Comparison of ENCODE assay signal across 1 cellular context in the genomic region with DNA sequence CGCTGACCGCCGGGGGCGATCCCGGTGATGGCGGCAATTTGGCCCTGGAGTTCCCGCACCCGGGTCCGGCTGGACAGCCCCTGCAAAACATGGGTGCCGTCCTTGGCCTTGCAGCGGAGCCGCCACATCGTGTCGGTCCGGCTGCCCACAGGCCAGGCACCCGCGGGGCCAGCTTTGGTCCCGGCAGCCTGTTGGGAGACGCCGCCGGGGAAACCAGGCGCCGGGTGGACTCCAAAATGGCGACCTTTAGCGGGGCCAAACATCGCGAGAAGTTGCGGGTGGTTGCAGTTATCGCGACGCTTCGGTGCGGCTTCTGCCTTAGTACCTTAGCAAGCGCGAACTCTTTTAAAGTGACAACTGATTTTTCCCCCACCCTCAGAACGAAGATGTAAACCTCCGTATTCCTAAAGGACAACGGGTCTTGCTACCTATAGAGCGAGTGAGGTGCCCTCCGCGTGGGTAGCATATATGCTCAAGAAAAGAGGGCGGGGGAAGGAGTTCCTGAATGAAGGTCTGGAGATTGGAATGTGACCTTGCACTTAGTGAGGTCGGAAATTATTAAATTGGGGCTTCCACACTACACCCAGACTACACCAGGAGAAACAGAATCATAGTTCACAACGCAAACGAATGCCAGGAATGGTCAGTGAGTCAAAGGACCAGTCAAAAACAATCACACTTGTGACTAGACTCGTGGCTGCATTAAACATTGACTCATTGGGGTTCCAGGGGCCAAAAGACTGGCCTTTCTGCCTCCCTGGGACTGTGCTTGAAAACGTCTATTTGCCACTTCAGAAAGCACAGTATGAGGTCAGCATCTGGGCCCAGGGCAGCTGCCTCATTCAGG.
TF ChIP-seq lines count a peak whose summit lies in the region.

YOD1 (minus strand) TSS at position 441 of the 847 bp plus-strand sequence; CDS start at position 263, 178 bp downstream.

TF ChIP-seq in K562, 482 proteins besides CTCF, POLR2A, EP300 and RAD21 (continued from another document and continues in another):
- TF ChIP-seq FOXK1 (CRISPR knock-in tag; IDR thresholded peaks at IDR 0.05; ENCODE audit: borderline replicate concordance) = peak; percentile 10
- TF ChIP-seq BRD9 (IDR thresholded peaks at IDR 0.05; ENCODE audit: low read depth, partially characterized antibody) = peak; percentile 13
- TF ChIP-seq ZNF696 (CRISPR knock-in tag; conservative IDR thresholded peaks at IDR 0.05) = no peak
- TF ChIP-seq MAFF (IDR thresholded peaks at IDR 0.05; ENCODE audit: low read length) = peak; percentile 53; the same call in 1 of the 2 replicates
- peak in 1 of 2 experiments; percentile 56; a peak in 2 of 4 replicates for TF ChIP-seq RCOR1 (IDR thresholded peaks at IDR 0.05; ENCODE audit: borderline replicate concordance in 1 of 2, low read depth in 2 of 2, low read length in 2 of 2)
- peak; percentile 80 for TF ChIP-seq TAF9B (IDR thresholded peaks at IDR 0.05; ENCODE audit: partially characterized antibody)
- TF ChIP-seq, protein P1, sequence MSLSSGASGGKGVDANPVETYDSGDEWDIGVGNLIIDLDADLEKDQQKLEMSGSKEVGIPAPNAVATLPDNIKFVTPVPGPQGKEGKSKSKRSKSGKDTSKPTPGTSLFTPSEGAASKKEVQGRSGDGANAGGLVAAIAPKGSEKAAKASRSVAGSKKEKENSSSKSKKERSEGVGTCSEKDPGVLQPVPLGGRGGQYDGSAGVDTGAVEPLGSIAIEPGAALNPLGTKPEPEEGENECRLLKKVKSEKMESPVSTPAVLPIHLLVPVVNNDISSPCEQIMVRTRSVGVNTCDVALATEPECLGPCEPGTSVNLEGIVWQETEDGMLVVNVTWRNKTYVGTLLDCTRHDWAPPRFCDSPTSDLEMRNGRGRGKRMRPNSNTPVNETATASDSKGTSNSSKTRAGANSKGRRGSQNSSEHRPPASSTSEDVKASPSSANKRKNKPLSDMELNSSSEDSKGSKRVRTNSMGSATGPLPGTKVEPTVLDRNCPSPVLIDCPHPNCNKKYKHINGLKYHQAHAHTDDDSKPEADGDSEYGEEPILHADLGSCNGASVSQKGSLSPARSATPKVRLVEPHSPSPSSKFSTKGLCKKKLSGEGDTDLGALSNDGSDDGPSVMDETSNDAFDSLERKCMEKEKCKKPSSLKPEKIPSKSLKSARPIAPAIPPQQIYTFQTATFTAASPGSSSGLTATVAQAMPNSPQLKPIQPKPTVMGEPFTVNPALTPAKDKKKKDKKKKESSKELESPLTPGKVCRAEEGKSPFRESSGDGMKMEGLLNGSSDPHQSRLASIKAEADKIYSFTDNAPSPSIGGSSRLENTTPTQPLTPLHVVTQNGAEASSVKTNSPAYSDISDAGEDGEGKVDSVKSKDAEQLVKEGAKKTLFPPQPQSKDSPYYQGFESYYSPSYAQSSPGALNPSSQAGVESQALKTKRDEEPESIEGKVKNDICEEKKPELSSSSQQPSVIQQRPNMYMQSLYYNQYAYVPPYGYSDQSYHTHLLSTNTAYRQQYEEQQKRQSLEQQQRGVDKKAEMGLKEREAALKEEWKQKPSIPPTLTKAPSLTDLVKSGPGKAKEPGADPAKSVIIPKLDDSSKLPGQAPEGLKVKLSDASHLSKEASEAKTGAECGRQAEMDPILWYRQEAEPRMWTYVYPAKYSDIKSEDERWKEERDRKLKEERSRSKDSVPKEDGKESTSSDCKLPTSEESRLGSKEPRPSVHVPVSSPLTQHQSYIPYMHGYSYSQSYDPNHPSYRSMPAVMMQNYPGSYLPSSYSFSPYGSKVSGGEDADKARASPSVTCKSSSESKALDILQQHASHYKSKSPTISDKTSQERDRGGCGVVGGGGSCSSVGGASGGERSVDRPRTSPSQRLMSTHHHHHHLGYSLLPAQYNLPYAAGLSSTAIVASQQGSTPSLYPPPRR (CRISPR knock-in tag; IDR thresholded peaks at IDR 0.05; ENCODE audit: borderline replicate concordance) = peak; percentile 14; the same call in 1 of the 2 replicates
- peak; percentile 98 for TF ChIP-seq CHD2 (IDR thresholded peaks at IDR 0.05; ENCODE audit: low read depth, low read length)
- TF ChIP-seq NFRKB (IDR thresholded peaks at IDR 0.05; ENCODE audit: low read depth) = peak; percentile 91
- TF ChIP-seq ZBED1 (IDR thresholded peaks at IDR 0.05) = no peak
- peak; percentile 87 to 96 (median 96) for TF ChIP-seq YY1 (IDR thresholded peaks at IDR 0.05; ENCODE audit: borderline replicate concordance in 1 of 3, control insufficient read depth in 1 of 3, extremely low read depth in 1 of 3, insufficient read depth in 3 of 3, insufficient read length in 1 of 3, insufficient replicate concordance in 2 of 3, low read depth in 1 of 3, low read length in 2 of 3)
- peak; percentile 74; the same call in 1 of the 2 replicates for TF ChIP-seq TEAD2 (tag; IDR thresholded peaks at IDR 0.05)
- peak; percentile 32; the same call in 1 of the 2 replicates for TF ChIP-seq ZBTB17 (CRISPR knock-in tag; IDR thresholded peaks at IDR 0.05)
- peak; percentile 74 for TF ChIP-seq FOSL1 (tag; conservative IDR thresholded peaks at IDR 0.05)
- no peak for TF ChIP-seq COPS2 (conservative IDR thresholded peaks at IDR 0.05)
- TF ChIP-seq NR2C1 (IDR thresholded peaks at IDR 0.05) = no peak
- TF ChIP-seq NR2C1 (tag; IDR thresholded peaks at IDR 0.05) = no peak
- TF ChIP-seq GABPA (tag; conservative IDR thresholded peaks at IDR 0.05; ENCODE audit: low read depth) = peak; percentile 34; the same call in 1 of the 2 replicates
- no peak for TF ChIP-seq PURB (CRISPR knock-in tag; IDR thresholded peaks at IDR 0.05; ENCODE audit: low read depth)
- no peak; the same call in 1 of the 2 replicates for TF ChIP-seq CREB1 (IDR thresholded peaks at IDR 0.05)
- TF ChIP-seq CREB1 (CRISPR knock-in tag; IDR thresholded peaks at IDR 0.05) = peak; percentile 65
- TF ChIP-seq, protein P2, sequence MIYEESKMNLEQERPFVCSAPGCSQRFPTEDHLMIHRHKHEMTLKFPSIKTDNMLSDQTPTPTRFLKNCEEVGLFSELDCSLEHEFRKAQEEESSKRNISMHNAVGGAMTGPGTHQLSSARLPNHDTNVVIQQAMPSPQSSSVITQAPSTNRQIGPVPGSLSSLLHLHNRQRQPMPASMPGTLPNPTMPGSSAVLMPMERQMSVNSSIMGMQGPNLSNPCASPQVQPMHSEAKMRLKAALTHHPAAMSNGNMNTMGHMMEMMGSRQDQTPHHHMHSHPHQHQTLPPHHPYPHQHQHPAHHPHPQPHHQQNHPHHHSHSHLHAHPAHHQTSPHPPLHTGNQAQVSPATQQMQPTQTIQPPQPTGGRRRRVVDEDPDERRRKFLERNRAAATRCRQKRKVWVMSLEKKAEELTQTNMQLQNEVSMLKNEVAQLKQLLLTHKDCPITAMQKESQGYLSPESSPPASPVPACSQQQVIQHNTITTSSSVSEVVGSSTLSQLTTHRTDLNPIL (CRISPR knock-in tag; IDR thresholded peaks at IDR 0.05) = no peak
- no peak for TF ChIP-seq FOXK2 (conservative IDR thresholded peaks at IDR 0.05 in 1 of 2, IDR thresholded peaks at IDR 0.05 in 1 of 2; ENCODE audit: low read depth in 2 of 2)
- TF ChIP-seq ATF7 (IDR thresholded peaks at IDR 0.05) = 0 out of 2 replicates have a peak, but pooled peaks have one; percentile 35
- TF ChIP-seq POLR3G (IDR thresholded peaks at IDR 0.05; ENCODE audit: extremely low read depth, insufficient read length, insufficient replicate concordance) = no peak
- TF ChIP-seq ZNF146 (CRISPR knock-in tag; IDR thresholded peaks at IDR 0.05; ENCODE audit: unreplicated experiment) = no peak
- TF ChIP-seq ATF6 (CRISPR knock-in tag; IDR thresholded peaks at IDR 0.05) = peak; percentile 43; the same call in 1 of the 2 replicates
- TF ChIP-seq, protein P3, sequence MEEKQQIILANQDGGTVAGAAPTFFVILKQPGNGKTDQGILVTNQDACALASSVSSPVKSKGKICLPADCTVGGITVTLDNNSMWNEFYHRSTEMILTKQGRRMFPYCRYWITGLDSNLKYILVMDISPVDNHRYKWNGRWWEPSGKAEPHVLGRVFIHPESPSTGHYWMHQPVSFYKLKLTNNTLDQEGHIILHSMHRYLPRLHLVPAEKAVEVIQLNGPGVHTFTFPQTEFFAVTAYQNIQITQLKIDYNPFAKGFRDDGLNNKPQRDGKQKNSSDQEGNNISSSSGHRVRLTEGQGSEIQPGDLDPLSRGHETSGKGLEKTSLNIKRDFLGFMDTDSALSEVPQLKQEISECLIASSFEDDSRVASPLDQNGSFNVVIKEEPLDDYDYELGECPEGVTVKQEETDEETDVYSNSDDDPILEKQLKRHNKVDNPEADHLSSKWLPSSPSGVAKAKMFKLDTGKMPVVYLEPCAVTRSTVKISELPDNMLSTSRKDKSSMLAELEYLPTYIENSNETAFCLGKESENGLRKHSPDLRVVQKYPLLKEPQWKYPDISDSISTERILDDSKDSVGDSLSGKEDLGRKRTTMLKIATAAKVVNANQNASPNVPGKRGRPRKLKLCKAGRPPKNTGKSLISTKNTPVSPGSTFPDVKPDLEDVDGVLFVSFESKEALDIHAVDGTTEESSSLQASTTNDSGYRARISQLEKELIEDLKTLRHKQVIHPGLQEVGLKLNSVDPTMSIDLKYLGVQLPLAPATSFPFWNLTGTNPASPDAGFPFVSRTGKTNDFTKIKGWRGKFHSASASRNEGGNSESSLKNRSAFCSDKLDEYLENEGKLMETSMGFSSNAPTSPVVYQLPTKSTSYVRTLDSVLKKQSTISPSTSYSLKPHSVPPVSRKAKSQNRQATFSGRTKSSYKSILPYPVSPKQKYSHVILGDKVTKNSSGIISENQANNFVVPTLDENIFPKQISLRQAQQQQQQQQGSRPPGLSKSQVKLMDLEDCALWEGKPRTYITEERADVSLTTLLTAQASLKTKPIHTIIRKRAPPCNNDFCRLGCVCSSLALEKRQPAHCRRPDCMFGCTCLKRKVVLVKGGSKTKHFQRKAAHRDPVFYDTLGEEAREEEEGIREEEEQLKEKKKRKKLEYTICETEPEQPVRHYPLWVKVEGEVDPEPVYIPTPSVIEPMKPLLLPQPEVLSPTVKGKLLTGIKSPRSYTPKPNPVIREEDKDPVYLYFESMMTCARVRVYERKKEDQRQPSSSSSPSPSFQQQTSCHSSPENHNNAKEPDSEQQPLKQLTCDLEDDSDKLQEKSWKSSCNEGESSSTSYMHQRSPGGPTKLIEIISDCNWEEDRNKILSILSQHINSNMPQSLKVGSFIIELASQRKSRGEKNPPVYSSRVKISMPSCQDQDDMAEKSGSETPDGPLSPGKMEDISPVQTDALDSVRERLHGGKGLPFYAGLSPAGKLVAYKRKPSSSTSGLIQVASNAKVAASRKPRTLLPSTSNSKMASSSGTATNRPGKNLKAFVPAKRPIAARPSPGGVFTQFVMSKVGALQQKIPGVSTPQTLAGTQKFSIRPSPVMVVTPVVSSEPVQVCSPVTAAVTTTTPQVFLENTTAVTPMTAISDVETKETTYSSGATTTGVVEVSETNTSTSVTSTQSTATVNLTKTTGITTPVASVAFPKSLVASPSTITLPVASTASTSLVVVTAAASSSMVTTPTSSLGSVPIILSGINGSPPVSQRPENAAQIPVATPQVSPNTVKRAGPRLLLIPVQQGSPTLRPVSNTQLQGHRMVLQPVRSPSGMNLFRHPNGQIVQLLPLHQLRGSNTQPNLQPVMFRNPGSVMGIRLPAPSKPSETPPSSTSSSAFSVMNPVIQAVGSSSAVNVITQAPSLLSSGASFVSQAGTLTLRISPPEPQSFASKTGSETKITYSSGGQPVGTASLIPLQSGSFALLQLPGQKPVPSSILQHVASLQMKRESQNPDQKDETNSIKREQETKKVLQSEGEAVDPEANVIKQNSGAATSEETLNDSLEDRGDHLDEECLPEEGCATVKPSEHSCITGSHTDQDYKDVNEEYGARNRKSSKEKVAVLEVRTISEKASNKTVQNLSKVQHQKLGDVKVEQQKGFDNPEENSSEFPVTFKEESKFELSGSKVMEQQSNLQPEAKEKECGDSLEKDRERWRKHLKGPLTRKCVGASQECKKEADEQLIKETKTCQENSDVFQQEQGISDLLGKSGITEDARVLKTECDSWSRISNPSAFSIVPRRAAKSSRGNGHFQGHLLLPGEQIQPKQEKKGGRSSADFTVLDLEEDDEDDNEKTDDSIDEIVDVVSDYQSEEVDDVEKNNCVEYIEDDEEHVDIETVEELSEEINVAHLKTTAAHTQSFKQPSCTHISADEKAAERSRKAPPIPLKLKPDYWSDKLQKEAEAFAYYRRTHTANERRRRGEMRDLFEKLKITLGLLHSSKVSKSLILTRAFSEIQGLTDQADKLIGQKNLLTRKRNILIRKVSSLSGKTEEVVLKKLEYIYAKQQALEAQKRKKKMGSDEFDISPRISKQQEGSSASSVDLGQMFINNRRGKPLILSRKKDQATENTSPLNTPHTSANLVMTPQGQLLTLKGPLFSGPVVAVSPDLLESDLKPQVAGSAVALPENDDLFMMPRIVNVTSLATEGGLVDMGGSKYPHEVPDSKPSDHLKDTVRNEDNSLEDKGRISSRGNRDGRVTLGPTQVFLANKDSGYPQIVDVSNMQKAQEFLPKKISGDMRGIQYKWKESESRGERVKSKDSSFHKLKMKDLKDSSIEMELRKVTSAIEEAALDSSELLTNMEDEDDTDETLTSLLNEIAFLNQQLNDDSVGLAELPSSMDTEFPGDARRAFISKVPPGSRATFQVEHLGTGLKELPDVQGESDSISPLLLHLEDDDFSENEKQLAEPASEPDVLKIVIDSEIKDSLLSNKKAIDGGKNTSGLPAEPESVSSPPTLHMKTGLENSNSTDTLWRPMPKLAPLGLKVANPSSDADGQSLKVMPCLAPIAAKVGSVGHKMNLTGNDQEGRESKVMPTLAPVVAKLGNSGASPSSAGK (IDR thresholded peaks at IDR 0.05) = peak; percentile 73
- no peak for TF ChIP-seq KDM1A (IDR thresholded peaks at IDR 0.05)
- peak; percentile 39 to 48; a peak in 3 of 4 replicates for TF ChIP-seq MAZ (CRISPR knock-in tag; conservative IDR thresholded peaks at IDR 0.05 in 1 of 2, IDR thresholded peaks at IDR 0.05 in 1 of 2)
- TF ChIP-seq VEZF1 (CRISPR knock-in tag; IDR thresholded peaks at IDR 0.05) = peak; percentile 8; the same call in 1 of the 2 replicates
- peak; percentile 76 for TF ChIP-seq PML (IDR thresholded peaks at IDR 0.05; ENCODE audit: low read length)
